Comparison of ENCODE assay signal across 18 cellular contexts in the genomic region with DNA sequence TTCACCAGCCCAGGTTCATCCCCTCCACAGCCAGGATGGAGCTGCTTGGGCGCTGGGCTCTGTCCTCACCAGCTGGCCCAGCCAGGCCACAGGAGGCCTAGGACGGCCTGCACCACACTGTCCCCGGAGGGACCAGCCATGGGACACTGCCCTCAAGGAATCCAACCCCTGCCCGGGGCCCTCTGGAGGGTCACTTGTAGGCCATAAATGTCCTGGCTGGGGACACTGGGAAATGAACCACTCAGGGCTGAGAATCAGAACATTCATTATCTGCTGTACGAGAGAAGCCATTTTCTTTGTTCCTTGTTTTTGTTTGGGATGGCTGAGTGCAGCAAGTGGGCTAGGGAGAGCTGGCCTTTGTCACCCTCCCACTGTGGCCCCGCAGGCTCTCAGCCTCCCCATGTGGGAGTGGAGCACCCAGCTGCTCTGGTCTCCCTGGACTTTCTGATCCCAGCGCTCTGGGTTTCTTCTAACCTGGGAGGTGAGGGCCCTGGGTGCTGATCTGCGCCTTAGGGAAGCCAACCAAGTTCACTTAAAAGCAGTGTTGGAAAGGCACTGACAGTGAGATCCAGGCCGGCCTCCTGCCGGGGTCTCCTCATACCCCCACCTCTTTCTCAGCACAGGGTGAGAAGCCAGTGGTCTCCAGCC. TPM values are rescaled to one million over a fixed set of nuclear protein-coding genes. Genes with fewer than 3 reads are reported as not detected.
"Had no signal": no experiment of that assay in that cellular context is flagged by ENCODE, and none has a peak within 500 bp of the region (broad histone marks: within the 10 kb centered on the region; RNA-seq: fewer than 3 reads in every experiment).

No MANE protein-coding gene starts in this region.

- H3K9me3 Mint-ChIP-seq: natural killer cell treated with Interleukin-12 subunit alpha and Interleukin-12 subunit beta and Interleukin-15 and Interleukin-18, amount 100 ng/mL, for 72 hours had no signal

- H3K27ac ChIP-seq: brain microvascular endothelial cell, dorsolateral prefrontal cortex, esophagus muscularis mucosa, transverse colon had no signal

- ATAC-seq: activated CD8-positive, alpha-beta memory T cell treated with anti-CD3 and anti-CD28 coated beads, Interleukin-2, amount 10 ng/mL, durations not matched to agents 7 days and 5 days had no signal

- DNase-seq: activated CD4-positive, alpha-beta T cell treated with anti-CD3 and anti-CD28 coated beads for 1 hour; activated CD4-positive, alpha-beta T cell treated with anti-CD3 and anti-CD28 coated beads, Interleukin-2, amount 50 U/mL, for 48 hours; activated CD8-positive, alpha-beta memory T cell treated with anti-CD3 and anti-CD28 coated beads, Interleukin-2, amount 10 ng/mL, durations not matched to agents 7 days and 5 days; activated effector memory CD4-positive, alpha-beta T cell treated with Interleukin-2 at 50 U/mL for 16 hours; activated T-cell treated with anti-CD3 and anti-CD28 coated beads, Interleukin-2, amount 50 U/mL, for 24 hours; amniotic stem cell; brain microvascular endothelial cell; dorsolateral prefrontal cortex; foreskin fibroblast; left cardiac atrium; transverse colon had no signal

- H3K27me3 ChIP-seq: brain microvascular endothelial cell, dorsolateral prefrontal cortex, esophagus muscularis mucosa, pancreas, transverse colon had no signal

- H3K27me3 Mint-ChIP-seq: activated CD8-positive, alpha-beta memory T cell treated with anti-CD3 and anti-CD28 coated beads, Interleukin-2, amount 10 ng/mL, durations not matched to agents 7 days and 5 days; activated T-cell treated with anti-CD3 and anti-CD28 coated beads, Interleukin-2, amount 50 U/mL, for 24 hours; natural killer cell treated with Interleukin-12 subunit alpha and Interleukin-12 subunit beta and Interleukin-15 and Interleukin-18, amount 100 ng/mL, for 72 hours had no signal

- H3K9me3 ChIP-seq: esophagus muscularis mucosa, pancreas, transverse colon had no signal

- H3K36me3 Mint-ChIP-seq: stimulated activated effector memory CD8-positive, alpha-beta T cell treated with anti-CD3 and anti-CD28 coated beads, Interleukin-12 subunit alpha, Interleukin-12 subunit beta, amount 100 ng/mL, for 72 hours had no signal

- H3K4me1 Mint-ChIP-seq: activated CD8-positive, alpha-beta memory T cell treated with anti-CD3 and anti-CD28 coated beads, Interleukin-2, amount 10 ng/mL, durations not matched to agents 7 days and 5 days; stimulated activated effector memory CD8-positive, alpha-beta T cell treated with anti-CD3 and anti-CD28 coated beads, Interleukin-12 subunit alpha, Interleukin-12 subunit beta, amount 100 ng/mL, for 72 hours had no signal

- H3K4me3 ChIP-seq: dorsolateral prefrontal cortex, esophagus muscularis mucosa, pancreas, skin epidermis, transverse colon had no signal

- H3K27ac Mint-ChIP-seq: activated CD8-positive, alpha-beta memory T cell treated with anti-CD3 and anti-CD28 coated beads, Interleukin-2, amount 10 ng/mL, durations not matched to agents 7 days and 5 days; activated naive CD4-positive, alpha-beta T cell treated with anti-CD3 and anti-CD28 coated beads, Interleukin-2, amount 50 U/mL, for 72 hours; activated T-cell treated with anti-CD3 and anti-CD28 coated beads, Interleukin-2, amount 50 U/mL, for 24 hours; natural killer cell treated with Interleukin-12 subunit alpha and Interleukin-12 subunit beta and Interleukin-15 and Interleukin-18, amount 100 ng/mL, for 72 hours; stimulated activated effector memory CD8-positive, alpha-beta T cell treated with anti-CD3 and anti-CD28 coated beads, Interleukin-12 subunit alpha, Interleukin-12 subunit beta, amount 100 ng/mL, for 72 hours had no signal

- H3K4me3 Mint-ChIP-seq: activated CD8-positive, alpha-beta memory T cell treated with anti-CD3 and anti-CD28 coated beads, Interleukin-2, amount 10 ng/mL, durations not matched to agents 7 days and 5 days; activated T-cell treated with anti-CD3 and anti-CD28 coated beads, Interleukin-2, amount 50 U/mL, for 24 hours; natural killer cell treated with Interleukin-12 subunit alpha and Interleukin-12 subunit beta and Interleukin-15 and Interleukin-18, amount 100 ng/mL, for 72 hours; stimulated activated effector memory CD8-positive, alpha-beta T cell treated with anti-CD3 and anti-CD28 coated beads, Interleukin-12 subunit alpha, Interleukin-12 subunit beta, amount 100 ng/mL, for 72 hours had no signal

- H3K36me3 ChIP-seq: brain microvascular endothelial cell, esophagus muscularis mucosa, pancreas, transverse colon had no signal

RNA-seq across cellular contexts. Expression of a gene that starts 9.9 kb away (rescaled TPM):
- total RNA-seq: left cardiac atrium, lung microvascular endothelial cell had no signal
